Comparison of ENCODE assay signal across 8 cellular contexts in the genomic region with DNA sequence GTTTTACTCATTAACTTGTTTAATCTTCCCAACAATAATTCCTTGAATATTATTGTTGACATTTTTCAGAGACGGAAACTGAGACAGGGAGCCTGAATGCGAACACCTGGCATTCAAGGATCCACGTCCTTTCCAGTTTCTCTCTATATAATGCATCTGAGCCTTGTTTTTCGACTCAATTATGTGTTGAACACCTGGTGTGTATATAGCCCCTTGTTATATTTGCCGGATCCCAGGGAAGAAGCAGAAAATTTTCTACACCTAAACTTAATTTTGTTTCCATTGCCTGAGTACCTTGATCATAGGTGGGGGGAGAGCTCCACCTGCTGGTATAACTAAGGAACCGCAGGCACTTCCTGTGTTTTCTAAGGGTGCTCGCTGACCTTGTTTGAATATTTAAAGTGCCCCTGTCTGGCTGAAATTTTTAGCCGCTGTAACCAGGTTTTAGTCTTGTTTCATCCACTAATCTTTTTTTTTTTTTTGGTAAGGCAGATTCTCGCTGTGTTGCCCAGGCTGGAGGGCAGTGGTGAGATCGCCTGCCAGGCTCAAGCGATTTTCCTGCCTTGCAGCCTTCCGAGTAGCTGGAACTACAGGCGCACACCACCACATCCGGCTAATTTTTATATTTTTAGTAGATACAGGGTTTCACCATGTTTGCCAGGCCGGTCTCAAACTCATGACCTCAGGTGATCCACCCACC. TPM values are rescaled to one million over a fixed set of nuclear protein-coding genes. Genes with fewer than 3 reads are reported as not detected.
DNase-seq lines count a peak whose midpoint lies in the region; FAIRE-seq and TF ChIP-seq lines count a peak whose summit lies in the region.

No MANE protein-coding gene starts in this region.

- no peak overlapping the region for H3K4me3 ChIP-seq in fibroblast of villous mesenchyme (ENCODE audit: low read depth, low read length)
- H3K4me3 ChIP-seq in neuron (ENCODE audit: low read length) = no peak overlapping the region
- H3K4me3 ChIP-seq in testis = peak overlapping the region in 1 of 2 donors; percentile 22

- H2AFZ ChIP-seq in neuron (ENCODE audit: low read depth, low read length) = peak overlapping the region; percentile 76

- no peak for TF ChIP-seq POLR2A in testis (IDR thresholded peaks at IDR 0.05)

- H3K9me3 ChIP-seq in neuron (ENCODE audit: low read length) = peaks cover 2% of the 10 kb centered on the region
- H3K9me3 ChIP-seq in testis = no peaks in the 10 kb centered on the region

- H3K4me1 ChIP-seq in neuron (ENCODE audit: insufficient read depth, low read length) (no peaks in the 10 kb centered on the region), testis (no peaks in the 10 kb centered on the region)

- TF ChIP-seq CTCF in fibroblast of villous mesenchyme (IDR thresholded peaks at IDR 0.05; ENCODE audit: insufficient read depth, low read depth, low read length) (peak; percentile 94), testis (IDR thresholded peaks at IDR 0.05) (peak; percentile 96 to 97 (median 96))

- 33 to 37% methylated on average over 15 of the region's 15 CpGs for WGBS in testis, 2 donors

- H3K27ac ChIP-seq in testis = no peak overlapping the region

- peak; percentile 85 for FAIRE-seq in GM18507 (lab: Jason Lieb, UNC)

- no peaks in the 10 kb centered on the region for H3K27me3 ChIP-seq in neuron (ENCODE audit: insufficient read depth, low read length)
- no peaks in the 10 kb centered on the region for H3K27me3 ChIP-seq in testis

- DNase-seq in A172 (ENCODE audit: low spot score) = peak; percentile 71
- DNase-seq in GM18507 (ENCODE audit: extremely low spot score, insufficient read length, low read depth) = no peak
- peak; percentile 68 for DNase-seq in M059J (ENCODE audit: low read depth)
- DNase-seq in SHP77 treated with DMSO at 0.1 percent for 48 hours (lab: John Stamatoyannopoulos, UW) = peak; percentile 51
- DNase-seq in activated T-helper 9 cell treated with anti-CD3 and anti-CD28 coated beads, Interleukin-2, amount 50 U/mL, for 16 hours (ENCODE audit: low read depth) = peak; percentile 35
- peak; percentile 74 for DNase-seq in fibroblast of villous mesenchyme (ENCODE audit: low read depth)
- peak; percentile 78 for DNase-seq in testis

- intact Hi-C loops in testis (cut with DNase I; ENCODE audit: low total_unique reads) = no loop called here

- H3K36me3 ChIP-seq in neuron (ENCODE audit: insufficient read depth, low read length) (no peaks in the 10 kb centered on the region), testis (ENCODE audit: low read depth, missing control alignments) (no peaks in the 10 kb centered on the region)

RNA-seq across cellular contexts. Expression of a gene that starts 6.6 kb away (rescaled TPM):
- 39.8 and 44.7 TPM in 2 replicates for total RNA-seq in A172 (2014; rRNA removed; shearing (Covaris generic))
- total RNA-seq in M059J (2014; rRNA removed; shearing (Covaris generic)) = 32.7 and 45.7 TPM in 2 replicates
- total RNA-seq in fibroblast of villous mesenchyme (13.0 and 17.7 TPM in 2 replicates), testis (10 to 100 TPM; 23.0 to 33.9 TPM)
- polyA plus RNA-seq in testis (ENCODE audit: insufficient read depth, low read depth, low replicate concordance) = 41.1 TPM

RNA-seq across cellular contexts. Expression of a gene that starts 42.3 kb away (rescaled TPM):
- total RNA-seq in A172 (2014; rRNA removed; shearing (Covaris generic)) = not detected in 2 replicates
- total RNA-seq in M059J (2014; rRNA removed; shearing (Covaris generic)) = 1.4 TPM in 1 of 2 replicates, not detected in the other
- total RNA-seq in fibroblast of villous mesenchyme (under 0.01 TPM in 1 of 2 replicates, not detected in the other), testis (10 to 100 TPM; 20.7 to 35.6 TPM)
- 69.1 TPM for polyA plus RNA-seq in testis (ENCODE audit: insufficient read depth, low read depth, low replicate concordance)
